Comparison of ENCODE assay signal across 2 cellular contexts in the genomic region with DNA sequence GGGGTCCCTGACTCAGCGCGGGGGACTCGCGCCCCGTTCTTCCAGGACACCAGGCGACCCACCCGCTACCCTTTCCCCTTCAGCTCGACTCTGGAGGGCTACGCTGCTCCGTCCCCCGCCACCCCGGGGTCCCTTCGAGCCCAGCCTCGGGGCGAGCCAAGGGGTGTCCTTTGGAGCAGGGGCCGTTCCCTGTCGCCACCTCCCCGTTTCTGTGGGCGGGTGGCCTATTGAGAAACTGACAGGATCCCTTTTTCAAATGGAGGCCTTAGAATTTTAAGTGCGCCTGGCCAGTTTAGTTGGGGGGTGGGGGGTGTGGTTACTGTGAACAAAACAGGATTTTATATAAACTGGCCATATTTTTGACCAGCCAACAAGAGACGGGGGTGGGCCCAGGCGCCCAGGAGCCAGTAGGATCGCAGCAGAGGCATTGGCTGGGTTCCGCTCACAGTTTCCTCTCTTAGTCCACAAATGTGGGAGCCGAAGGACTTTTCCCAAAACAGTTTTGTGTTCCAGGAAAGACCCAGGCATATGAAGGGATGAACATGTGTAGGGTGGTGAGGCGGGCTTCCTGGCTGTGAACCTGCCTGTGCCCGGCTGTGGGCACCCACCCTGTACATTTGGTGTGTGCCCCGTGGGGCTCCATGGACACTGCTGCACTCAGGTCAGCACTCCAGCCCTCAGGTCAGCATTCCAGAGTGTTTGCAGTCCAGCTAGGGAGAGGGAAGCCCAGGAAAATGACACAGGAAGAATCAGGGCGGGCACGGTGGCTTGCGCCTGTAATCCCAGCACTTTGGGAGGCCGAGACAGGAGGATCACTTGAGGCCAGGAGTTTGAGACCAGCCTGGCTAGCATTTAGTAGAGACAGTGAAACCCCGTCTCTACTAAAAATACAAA.
A peak's percentile ranks its signal among the peaks of the same experiment; 100 is the strongest.
TF ChIP-seq lines count a peak whose summit lies in the region.

No MANE protein-coding gene starts in this region.

TF ChIP-seq in SK-N-SH treated with all-trans-retinoic acid at 6 μM for 48 hours, 23 proteins besides CTCF, POLR2A, EP300 and RAD21 (continued from another document):
- TF ChIP-seq, protein P1, sequence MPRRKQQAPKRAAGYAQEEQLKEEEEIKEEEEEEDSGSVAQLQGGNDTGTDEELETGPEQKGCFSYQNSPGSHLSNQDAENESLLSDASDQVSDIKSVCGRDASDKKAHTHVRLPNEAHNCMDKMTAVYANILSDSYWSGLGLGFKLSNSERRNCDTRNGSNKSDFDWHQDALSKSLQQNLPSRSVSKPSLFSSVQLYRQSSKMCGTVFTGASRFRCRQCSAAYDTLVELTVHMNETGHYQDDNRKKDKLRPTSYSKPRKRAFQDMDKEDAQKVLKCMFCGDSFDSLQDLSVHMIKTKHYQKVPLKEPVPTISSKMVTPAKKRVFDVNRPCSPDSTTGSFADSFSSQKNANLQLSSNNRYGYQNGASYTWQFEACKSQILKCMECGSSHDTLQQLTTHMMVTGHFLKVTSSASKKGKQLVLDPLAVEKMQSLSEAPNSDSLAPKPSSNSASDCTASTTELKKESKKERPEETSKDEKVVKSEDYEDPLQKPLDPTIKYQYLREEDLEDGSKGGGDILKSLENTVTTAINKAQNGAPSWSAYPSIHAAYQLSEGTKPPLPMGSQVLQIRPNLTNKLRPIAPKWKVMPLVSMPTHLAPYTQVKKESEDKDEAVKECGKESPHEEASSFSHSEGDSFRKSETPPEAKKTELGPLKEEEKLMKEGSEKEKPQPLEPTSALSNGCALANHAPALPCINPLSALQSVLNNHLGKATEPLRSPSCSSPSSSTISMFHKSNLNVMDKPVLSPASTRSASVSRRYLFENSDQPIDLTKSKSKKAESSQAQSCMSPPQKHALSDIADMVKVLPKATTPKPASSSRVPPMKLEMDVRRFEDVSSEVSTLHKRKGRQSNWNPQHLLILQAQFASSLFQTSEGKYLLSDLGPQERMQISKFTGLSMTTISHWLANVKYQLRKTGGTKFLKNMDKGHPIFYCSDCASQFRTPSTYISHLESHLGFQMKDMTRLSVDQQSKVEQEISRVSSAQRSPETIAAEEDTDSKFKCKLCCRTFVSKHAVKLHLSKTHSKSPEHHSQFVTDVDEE (CRISPR knock-in tag; IDR thresholded peaks at IDR 0.05) = peak; percentile 21; the same call in 1 of the 2 replicates
- TF ChIP-seq ZNF70 (CRISPR knock-in tag; IDR thresholded peaks at IDR 0.05) = no peak

TF ChIP-seq in neural cell, 6 proteins besides CTCF, POLR2A, EP300 and RAD21 (continued from another document):
- TF ChIP-seq, protein P2, sequence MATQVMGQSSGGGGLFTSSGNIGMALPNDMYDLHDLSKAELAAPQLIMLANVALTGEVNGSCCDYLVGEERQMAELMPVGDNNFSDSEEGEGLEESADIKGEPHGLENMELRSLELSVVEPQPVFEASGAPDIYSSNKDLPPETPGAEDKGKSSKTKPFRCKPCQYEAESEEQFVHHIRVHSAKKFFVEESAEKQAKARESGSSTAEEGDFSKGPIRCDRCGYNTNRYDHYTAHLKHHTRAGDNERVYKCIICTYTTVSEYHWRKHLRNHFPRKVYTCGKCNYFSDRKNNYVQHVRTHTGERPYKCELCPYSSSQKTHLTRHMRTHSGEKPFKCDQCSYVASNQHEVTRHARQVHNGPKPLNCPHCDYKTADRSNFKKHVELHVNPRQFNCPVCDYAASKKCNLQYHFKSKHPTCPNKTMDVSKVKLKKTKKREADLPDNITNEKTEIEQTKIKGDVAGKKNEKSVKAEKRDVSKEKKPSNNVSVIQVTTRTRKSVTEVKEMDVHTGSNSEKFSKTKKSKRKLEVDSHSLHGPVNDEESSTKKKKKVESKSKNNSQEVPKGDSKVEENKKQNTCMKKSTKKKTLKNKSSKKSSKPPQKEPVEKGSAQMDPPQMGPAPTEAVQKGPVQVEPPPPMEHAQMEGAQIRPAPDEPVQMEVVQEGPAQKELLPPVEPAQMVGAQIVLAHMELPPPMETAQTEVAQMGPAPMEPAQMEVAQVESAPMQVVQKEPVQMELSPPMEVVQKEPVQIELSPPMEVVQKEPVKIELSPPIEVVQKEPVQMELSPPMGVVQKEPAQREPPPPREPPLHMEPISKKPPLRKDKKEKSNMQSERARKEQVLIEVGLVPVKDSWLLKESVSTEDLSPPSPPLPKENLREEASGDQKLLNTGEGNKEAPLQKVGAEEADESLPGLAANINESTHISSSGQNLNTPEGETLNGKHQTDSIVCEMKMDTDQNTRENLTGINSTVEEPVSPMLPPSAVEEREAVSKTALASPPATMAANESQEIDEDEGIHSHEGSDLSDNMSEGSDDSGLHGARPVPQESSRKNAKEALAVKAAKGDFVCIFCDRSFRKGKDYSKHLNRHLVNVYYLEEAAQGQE (IDR thresholded peaks at IDR 0.05; ENCODE audit: borderline replicate concordance) = no peak
- no peak for TF ChIP-seq POLR2AphosphoS5 (IDR thresholded peaks at IDR 0.05)
- no peak for TF ChIP-seq EZH2 (IDR thresholded peaks at IDR 0.05; ENCODE audit: borderline replicate concordance, insufficient read depth, low read length, poor library complexity, severe bottlenecking)
